1 cellular context compared by ENCODE assay signal in genomic region chr15:77617507-77618285, GRCh38.
TF ChIP-seq lines count a peak whose summit lies in the region.

No MANE protein-coding gene starts in this region.

TF ChIP-seq in HepG2, 621 proteins besides CTCF, POLR2A, EP300 and RAD21 (continued from another document and continues in another):
- no peak for TF ChIP-seq ZUFSP (CRISPR knock-in tag; IDR thresholded peaks at IDR 0.05; ENCODE audit: borderline replicate concordance)
- 0 out of 2 replicates have a peak, but pooled peaks have one; percentile 31 for TF ChIP-seq NRL (CRISPR knock-in tag; IDR thresholded peaks at IDR 0.05; ENCODE audit: borderline replicate concordance)
- no peak for TF ChIP-seq GATA4 (IDR thresholded peaks at IDR 0.05; ENCODE audit: borderline replicate concordance, low read depth)
- TF ChIP-seq, protein P1, sequence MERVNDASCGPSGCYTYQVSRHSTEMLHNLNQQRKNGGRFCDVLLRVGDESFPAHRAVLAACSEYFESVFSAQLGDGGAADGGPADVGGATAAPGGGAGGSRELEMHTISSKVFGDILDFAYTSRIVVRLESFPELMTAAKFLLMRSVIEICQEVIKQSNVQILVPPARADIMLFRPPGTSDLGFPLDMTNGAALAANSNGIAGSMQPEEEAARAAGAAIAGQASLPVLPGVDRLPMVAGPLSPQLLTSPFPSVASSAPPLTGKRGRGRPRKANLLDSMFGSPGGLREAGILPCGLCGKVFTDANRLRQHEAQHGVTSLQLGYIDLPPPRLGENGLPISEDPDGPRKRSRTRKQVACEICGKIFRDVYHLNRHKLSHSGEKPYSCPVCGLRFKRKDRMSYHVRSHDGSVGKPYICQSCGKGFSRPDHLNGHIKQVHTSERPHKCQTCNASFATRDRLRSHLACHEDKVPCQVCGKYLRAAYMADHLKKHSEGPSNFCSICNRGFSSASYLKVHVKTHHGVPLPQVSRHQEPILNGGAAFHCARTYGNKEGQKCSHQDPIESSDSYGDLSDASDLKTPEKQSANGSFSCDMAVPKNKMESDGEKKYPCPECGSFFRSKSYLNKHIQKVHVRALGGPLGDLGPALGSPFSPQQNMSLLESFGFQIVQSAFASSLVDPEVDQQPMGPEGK (CRISPR knock-in tag; IDR thresholded peaks at IDR 0.05): peak; percentile 45; the same call in 1 of the 2 replicates
- no peak for TF ChIP-seq ZNF275 (CRISPR knock-in tag; IDR thresholded peaks at IDR 0.05; ENCODE audit: borderline replicate concordance)
- no peak for TF ChIP-seq CHD2 (IDR thresholded peaks at IDR 0.05; ENCODE audit: low read depth, low read length)
- TF ChIP-seq MATR3 (CRISPR knock-in tag; IDR thresholded peaks at IDR 0.05): no peak
- peak; percentile 55; the same call in 1 of the 2 replicates for TF ChIP-seq PAXIP1 (CRISPR knock-in tag; conservative IDR thresholded peaks at IDR 0.05)
- no peak for TF ChIP-seq SIX1 (CRISPR knock-in tag; IDR thresholded peaks at IDR 0.05; ENCODE audit: borderline replicate concordance)
- TF ChIP-seq ZNF775 (CRISPR knock-in tag; IDR thresholded peaks at IDR 0.05; ENCODE audit: borderline replicate concordance): no peak
- no peak for TF ChIP-seq TSC22D2 (CRISPR knock-in tag; IDR thresholded peaks at IDR 0.05; ENCODE audit: borderline replicate concordance)
- no peak for TF ChIP-seq ZSCAN21 (CRISPR knock-in tag; IDR thresholded peaks at IDR 0.05; ENCODE audit: borderline replicate concordance)
- no peak for TF ChIP-seq ZNF17 (CRISPR knock-in tag; IDR thresholded peaks at IDR 0.05)
- peak; percentile 94 for TF ChIP-seq ZNF3 (CRISPR knock-in tag; IDR thresholded peaks at IDR 0.05)
- TF ChIP-seq SKI (IDR thresholded peaks at IDR 0.05; ENCODE audit: partially characterized antibody): no peak
- TF ChIP-seq PHF21A (CRISPR knock-in tag; IDR thresholded peaks at IDR 0.05): no peak
- no peak for TF ChIP-seq ATF7 (IDR thresholded peaks at IDR 0.05)
- TF ChIP-seq ATF7 (CRISPR knock-in tag; IDR thresholded peaks at IDR 0.05): no peak
- TF ChIP-seq ZNF12 (CRISPR knock-in tag; IDR thresholded peaks at IDR 0.05): no peak
- TF ChIP-seq, protein P2, sequence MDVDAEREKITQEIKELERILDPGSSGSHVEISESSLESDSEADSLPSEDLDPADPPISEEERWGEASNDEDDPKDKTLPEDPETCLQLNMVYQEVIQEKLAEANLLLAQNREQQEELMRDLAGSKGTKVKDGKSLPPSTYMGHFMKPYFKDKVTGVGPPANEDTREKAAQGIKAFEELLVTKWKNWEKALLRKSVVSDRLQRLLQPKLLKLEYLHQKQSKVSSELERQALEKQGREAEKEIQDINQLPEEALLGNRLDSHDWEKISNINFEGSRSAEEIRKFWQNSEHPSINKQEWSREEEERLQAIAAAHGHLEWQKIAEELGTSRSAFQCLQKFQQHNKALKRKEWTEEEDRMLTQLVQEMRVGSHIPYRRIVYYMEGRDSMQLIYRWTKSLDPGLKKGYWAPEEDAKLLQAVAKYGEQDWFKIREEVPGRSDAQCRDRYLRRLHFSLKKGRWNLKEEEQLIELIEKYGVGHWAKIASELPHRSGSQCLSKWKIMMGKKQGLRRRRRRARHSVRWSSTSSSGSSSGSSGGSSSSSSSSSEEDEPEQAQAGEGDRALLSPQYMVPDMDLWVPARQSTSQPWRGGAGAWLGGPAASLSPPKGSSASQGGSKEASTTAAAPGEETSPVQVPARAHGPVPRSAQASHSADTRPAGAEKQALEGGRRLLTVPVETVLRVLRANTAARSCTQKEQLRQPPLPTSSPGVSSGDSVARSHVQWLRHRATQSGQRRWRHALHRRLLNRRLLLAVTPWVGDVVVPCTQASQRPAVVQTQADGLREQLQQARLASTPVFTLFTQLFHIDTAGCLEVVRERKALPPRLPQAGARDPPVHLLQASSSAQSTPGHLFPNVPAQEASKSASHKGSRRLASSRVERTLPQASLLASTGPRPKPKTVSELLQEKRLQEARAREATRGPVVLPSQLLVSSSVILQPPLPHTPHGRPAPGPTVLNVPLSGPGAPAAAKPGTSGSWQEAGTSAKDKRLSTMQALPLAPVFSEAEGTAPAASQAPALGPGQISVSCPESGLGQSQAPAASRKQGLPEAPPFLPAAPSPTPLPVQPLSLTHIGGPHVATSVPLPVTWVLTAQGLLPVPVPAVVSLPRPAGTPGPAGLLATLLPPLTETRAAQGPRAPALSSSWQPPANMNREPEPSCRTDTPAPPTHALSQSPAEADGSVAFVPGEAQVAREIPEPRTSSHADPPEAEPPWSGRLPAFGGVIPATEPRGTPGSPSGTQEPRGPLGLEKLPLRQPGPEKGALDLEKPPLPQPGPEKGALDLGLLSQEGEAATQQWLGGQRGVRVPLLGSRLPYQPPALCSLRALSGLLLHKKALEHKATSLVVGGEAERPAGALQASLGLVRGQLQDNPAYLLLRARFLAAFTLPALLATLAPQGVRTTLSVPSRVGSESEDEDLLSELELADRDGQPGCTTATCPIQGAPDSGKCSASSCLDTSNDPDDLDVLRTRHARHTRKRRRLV (CRISPR knock-in tag; IDR thresholded peaks at IDR 0.05): no peak
- TF ChIP-seq PRMT3 (CRISPR knock-in tag; IDR thresholded peaks at IDR 0.05; ENCODE audit: borderline replicate concordance, low read depth): no peak
- TF ChIP-seq, protein P3, sequence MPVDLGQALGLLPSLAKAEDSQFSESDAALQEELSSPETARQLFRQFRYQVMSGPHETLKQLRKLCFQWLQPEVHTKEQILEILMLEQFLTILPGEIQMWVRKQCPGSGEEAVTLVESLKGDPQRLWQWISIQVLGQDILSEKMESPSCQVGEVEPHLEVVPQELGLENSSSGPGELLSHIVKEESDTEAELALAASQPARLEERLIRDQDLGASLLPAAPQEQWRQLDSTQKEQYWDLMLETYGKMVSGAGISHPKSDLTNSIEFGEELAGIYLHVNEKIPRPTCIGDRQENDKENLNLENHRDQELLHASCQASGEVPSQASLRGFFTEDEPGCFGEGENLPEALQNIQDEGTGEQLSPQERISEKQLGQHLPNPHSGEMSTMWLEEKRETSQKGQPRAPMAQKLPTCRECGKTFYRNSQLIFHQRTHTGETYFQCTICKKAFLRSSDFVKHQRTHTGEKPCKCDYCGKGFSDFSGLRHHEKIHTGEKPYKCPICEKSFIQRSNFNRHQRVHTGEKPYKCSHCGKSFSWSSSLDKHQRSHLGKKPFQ (CRISPR knock-in tag; IDR thresholded peaks at IDR 0.05; ENCODE audit: insufficient replicate concordance): no peak
- TF ChIP-seq NFATC3 (CRISPR knock-in tag; IDR thresholded peaks at IDR 0.05): no peak
- no peak for TF ChIP-seq ZNF737 (CRISPR knock-in tag; IDR thresholded peaks at IDR 0.05; ENCODE audit: borderline replicate concordance)
- TF ChIP-seq ZNF383 (CRISPR knock-in tag; IDR thresholded peaks at IDR 0.05; ENCODE audit: borderline replicate concordance): no peak
- TF ChIP-seq DNMT3B (CRISPR knock-in tag; conservative IDR thresholded peaks at IDR 0.05): no peak
- no peak for TF ChIP-seq ZNF142 (CRISPR knock-in tag; IDR thresholded peaks at IDR 0.05)
- no peak for TF ChIP-seq MLLT10 (CRISPR knock-in tag; IDR thresholded peaks at IDR 0.05)
- peak; percentile 79 for TF ChIP-seq ZNF574 (CRISPR knock-in tag; IDR thresholded peaks at IDR 0.05)
- no peak for TF ChIP-seq ZNF367 (CRISPR knock-in tag; IDR thresholded peaks at IDR 0.05; ENCODE audit: borderline replicate concordance)
- no peak for TF ChIP-seq SMAD9 (CRISPR knock-in tag; IDR thresholded peaks at IDR 0.05)
